ENCODE assay signal across 8 cellular contexts in genomic region chr2:10812362-10813084, GRCh38. TPM values are rescaled to one million over a fixed set of nuclear protein-coding genes. Genes with fewer than 3 reads are reported as not detected.
DNase-seq lines count a peak whose midpoint lies in the region; ATAC-seq and TF ChIP-seq lines count a peak whose summit lies in the region.

A gene with protein sequence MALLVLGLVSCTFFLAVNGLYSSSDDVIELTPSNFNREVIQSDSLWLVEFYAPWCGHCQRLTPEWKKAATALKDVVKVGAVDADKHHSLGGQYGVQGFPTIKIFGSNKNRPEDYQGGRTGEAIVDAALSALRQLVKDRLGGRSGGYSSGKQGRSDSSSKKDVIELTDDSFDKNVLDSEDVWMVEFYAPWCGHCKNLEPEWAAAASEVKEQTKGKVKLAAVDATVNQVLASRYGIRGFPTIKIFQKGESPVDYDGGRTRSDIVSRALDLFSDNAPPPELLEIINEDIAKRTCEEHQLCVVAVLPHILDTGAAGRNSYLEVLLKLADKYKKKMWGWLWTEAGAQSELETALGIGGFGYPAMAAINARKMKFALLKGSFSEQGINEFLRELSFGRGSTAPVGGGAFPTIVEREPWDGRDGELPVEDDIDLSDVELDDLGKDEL (minus strand): TSS chr2:10812785. CDS start chr2:10812696, 89 bp downstream.

- no TSS peak for BruUV-seq in PC-3 (replicated peaks; lab: Mats Ljungman, UMichigan)

- H3K79me2 ChIP-seq in PC-3 (ENCODE audit: low read length): peaks cover 50% of the 10 kb centered on the region

- H3K9me2 ChIP-seq in PC-3 (replicated peaks; ENCODE audit: low read length): no peaks in the 10 kb centered on the region

- no peak for TF ChIP-seq CTCF in PC-3 (conservative IDR thresholded peaks at IDR 0.05; ENCODE audit: low read depth, low read length)

- peaks cover 20% of the 10 kb centered on the region; the same call in 1 of the 2 replicates for H3K36me3 ChIP-seq in PC-3 (ENCODE audit: low read depth, low read length)
- no peaks in the 10 kb centered on the region for H3K36me3 ChIP-seq in mucosa of rectum (ENCODE audit: control insufficient read depth in 2 of 2, insufficient read depth in 2 of 2, low read length in 2 of 2)

- peaks cover 43% of the 10 kb centered on the region for H4K20me1 ChIP-seq in PC-3 (ENCODE audit: low read length)

- peak; percentile 90 for DNase-seq in DMS153 treated with DMSO at 0.1 percent for 48 hours (lab: John Stamatoyannopoulos, UW; ENCODE audit: unreplicated experiment)
- DNase-seq in Jurkat, Clone E6-1 (ENCODE audit: low read depth, low spot score): peak; percentile 87
- peak; percentile 97 for DNase-seq in PC-3
- DNase-seq in activated T-cell treated with anti-CD3 and anti-CD28 coated beads for 48 hours (ENCODE audit: low read depth): peak; percentile 92
- peak; percentile 62 for DNase-seq in epithelial cell of prostate (ENCODE audit: low read depth, low spot score)
- peak; percentile 87 to 88 for DNase-seq in stimulated activated CD8-positive, alpha-beta memory T cell treated with anti-CD3 and anti-CD28 coated beads, Interleukin-4, amount 100 ng/mL, for 4 hours (ENCODE audit: low read depth in 2 of 2, low spot score in 1 of 2)

- H3F3A ChIP-seq in PC-3 (ENCODE audit: low read length, unreplicated experiment): no peaks in the 10 kb centered on the region

- H3K9ac ChIP-seq in PC-3 (ENCODE audit: low read length) (peak within 1 kb of the TSS; percentile 97), mucosa of rectum (ENCODE audit: low read depth in 1 of 2, low read length in 2 of 2) (peak within 1 kb of the TSS; percentile 77 to 87)

- H3K27ac ChIP-seq in PC-3 (ENCODE audit: low read length) (peak within 1 kb of the TSS; percentile 64), epithelial cell of prostate (peak within 1 kb of the TSS; percentile 66), mucosa of rectum (ENCODE audit: low read depth in 2 of 2, low read length in 2 of 2) (peak within 1 kb of the TSS; percentile 84 to 89)

- H3K27me3 ChIP-seq in PC-3 (ENCODE audit: low read length) (no peaks in the 10 kb centered on the region), mucosa of rectum (ENCODE audit: control insufficient read depth in 2 of 2, insufficient read depth in 2 of 2, low read length in 2 of 2) (no peaks in the 10 kb centered on the region)

- peak within 1 kb of the TSS; percentile 95 for H3K4me2 ChIP-seq in PC-3 (ENCODE audit: low read length)

- peak within 1 kb of the TSS; percentile 96 for H2AFZ ChIP-seq in PC-3 (ENCODE audit: low read length)

- POLR2A ChIA-PET in PC-3 (lab: Charles Lee; ENCODE audit: unreplicated experiment): interaction anchor here (0.5 to 0.7 kb wide), 2 partner anchors 14 to 1257 kb away, joined by 4 to 5 read pairs; partner anchors contain the start of gene ADAM17

- ATAC-seq in GM21717 (IDR thresholded peaks at IDR 0.05; ENCODE audit: unreplicated experiment): peak; percentile 90
- ATAC-seq in PC-3: peak; percentile 94

- peak within 1 kb of the TSS; percentile 69 for H3K4me3 ChIP-seq in Jurkat, Clone E6-1 (ENCODE audit: low read length)
- H3K4me3 ChIP-seq in PC-3 (ENCODE audit: low read length) (peak within 1 kb of the TSS; percentile 78), mucosa of rectum (ENCODE audit: low read length in 2 of 2) (peak within 1 kb of the TSS; percentile 82 to 84)

- H3K4me1 ChIP-seq in PC-3 (ENCODE audit: insufficient read depth, low read length) (peaks cover 22% of the 10 kb centered on the region), mucosa of rectum (ENCODE audit: control insufficient read depth in 2 of 2, insufficient read depth in 2 of 2, low read length in 2 of 2) (peaks cover 8 to 17% of the 10 kb centered on the region in 2 donors)

- intact Hi-C loops in PC-3 (cut with micrococcal nuclease): loop anchor here (10.0 kb wide), 1 partner anchor 98 kb away; no protein-coding TSS in a partner anchor

- CTCF ChIA-PET in PC-3 (lab: Charles Lee): interaction anchor here (0.5 to 0.6 kb wide), 2 partner anchors 26 to 320 kb away, joined by 3 to 4 read pairs; no protein-coding TSS in a partner anchor

- H3K9me3 ChIP-seq in PC-3 (ENCODE audit: low read length) (no peaks in the 10 kb centered on the region), mucosa of rectum (ENCODE audit: control insufficient read depth in 2 of 2, low read length in 2 of 2) (no peaks in the 10 kb centered on the region)

RNA-seq across cellular contexts. Expression of the gene that starts here (rescaled TPM):
- polyA plus RNA-seq in Jurkat, Clone E6-1 (2012; ENCODE audit: insufficient read depth, insufficient read length): 129 TPM
- 350 and 351 TPM in 2 replicates for total RNA-seq in PC-3 (2014; rRNA removed)

Comparison
In these comparisons a context has a peak if more than half of its experiments do, and no peak if none do; other contexts are left out.
1. Peak in every context shown above with its lines: DNase-seq, ATAC-seq, H3K4me3 ChIP-seq and H3K27ac ChIP-seq.